ENCODE assay signal across 15 cellular contexts in the genomic region with DNA sequence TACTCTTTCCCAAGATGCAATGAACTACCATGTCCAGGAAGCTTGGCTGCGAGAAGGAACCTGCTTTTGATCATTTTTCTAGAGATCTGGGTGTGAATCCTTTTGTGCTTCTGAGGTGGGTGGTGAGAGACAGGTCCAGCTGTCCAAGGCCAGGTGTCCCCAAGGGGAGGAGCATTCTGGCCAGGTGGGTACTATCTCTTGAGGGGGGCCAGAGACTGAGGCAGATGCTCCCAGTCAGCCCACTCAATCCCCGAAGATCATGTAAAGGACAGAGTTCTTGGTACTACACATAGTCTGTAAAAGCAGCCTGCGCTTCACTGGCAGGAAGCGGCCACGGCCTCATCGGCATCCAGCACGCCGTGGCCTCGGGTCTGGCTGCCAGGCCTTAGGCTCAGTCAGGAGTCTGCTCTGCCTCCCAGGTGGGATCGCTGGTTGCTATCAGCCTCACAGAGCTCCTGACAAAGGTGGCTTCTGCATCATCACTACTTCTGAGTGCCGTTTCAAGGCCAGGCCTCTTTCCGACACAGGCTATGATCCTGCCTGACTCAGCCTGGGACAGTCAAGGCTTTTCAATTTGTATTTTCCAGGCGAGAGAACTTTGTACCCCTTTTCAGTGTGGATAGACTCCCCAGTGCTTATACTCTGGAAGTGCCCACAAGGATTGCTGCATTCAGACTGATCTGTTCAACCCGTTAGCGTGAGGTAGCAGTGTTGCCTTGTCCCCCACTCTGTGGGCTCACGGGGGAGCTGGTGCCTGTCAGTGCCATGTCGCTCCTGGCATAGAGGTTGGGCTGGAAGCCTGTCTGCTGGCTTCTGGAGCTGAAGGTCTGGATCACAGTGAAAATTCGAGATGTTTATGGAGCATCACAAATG. TPM values are rescaled to one million over a fixed set of nuclear protein-coding genes. Genes with fewer than 3 reads are reported as not detected.
A peak's percentile ranks its signal among the peaks of the same experiment; 100 is the strongest.
DNase-seq lines count a peak whose midpoint lies in the region; ATAC-seq, FAIRE-seq and TF ChIP-seq lines count a peak whose summit lies in the region.
"Had no signal": no experiment of that assay in that cellular context is flagged by ENCODE, and none has a peak within 500 bp of the region (broad histone marks: within the 10 kb centered on the region; RNA-seq: fewer than 3 reads in every experiment).

No MANE protein-coding gene starts in this region.

- intact Hi-C loops in HepG2 (cut with micrococcal nuclease; ENCODE audit: unreplicated experiment) (no loop called here), right lobe of liver (cut with DNase I) (no loop called here), dorsolateral prefrontal cortex (cut with DNase I) (no loop called here)

- H3K4me3 ChIP-seq in HepG2 (replicated peaks in 1 of 3; ENCODE audit: insufficient read depth in 1 of 3, low read depth in 2 of 3, low read length in 3 of 3) (peak overlapping the region in 2 of 3 experiments; percentile 4 to 40; a peak in 2 of 6 replicates), right lobe of liver (no peak overlapping the region), dorsolateral prefrontal cortex (no peak overlapping the region)
- H3K4me3 ChIP-seq: BLaER1 had no signal

- peak; percentile 54; the same call in 1 of the 2 replicates for TF ChIP-seq RAD21 in HepG2 (CRISPR knock-in tag; IDR thresholded peaks at IDR 0.05)

- peak overlapping the region; percentile 42 for H3K9ac ChIP-seq in HepG2 (ENCODE audit: insufficient read depth, low read depth, low read length)
- H3K9ac ChIP-seq: BLaER1 had no signal

- H3K27ac ChIP-seq in HepG2 (ENCODE audit: extremely low read length, insufficient read depth, low read length) (peak overlapping the region; percentile 67), right lobe of liver (no peak overlapping the region), dorsolateral prefrontal cortex (peak overlapping the region in 38 of 59 donors; percentile 0 to 87 (median 53))
- H3K27ac ChIP-seq: BLaER1 had no signal

- H3K79me2 ChIP-seq in HepG2 (ENCODE audit: insufficient read depth, low read length): no peaks in the 10 kb centered on the region

- ATAC-seq in HepG2 (peak; percentile 93), right lobe of liver (no peak), GM18520 (IDR thresholded peaks at IDR 0.05; ENCODE audit: unreplicated experiment) (no peak)

- H3K9me3 ChIP-seq in HepG2 (ENCODE audit: low read length) (no peaks in the 10 kb centered on the region), right lobe of liver (no peaks in the 10 kb centered on the region)
- H3K9me3 ChIP-seq: BLaER1 had no signal

- POLR2A ChIA-PET in HepG2 (lab: Yijun Ruan, JAX): interaction anchor here (0.7 to 1.7 kb wide), 5 partner anchors 14 to 131 kb away, joined by 3 to 11 read pairs (median 5); a partner anchor contains a TSS

- peak; percentile 90 for DNase-seq in HepG2 (ENCODE audit: low spot score)
- no peak for DNase-seq in right lobe of liver
- no peak for DNase-seq in dorsolateral prefrontal cortex
- DNase-seq in pons (ENCODE audit: low spot score): peak; percentile 32
- no peak for DNase-seq in DMS 273 treated with DMSO at 0.1 percent for 48 hours (lab: John Stamatoyannopoulos, UW)
- no peak for DNase-seq in glomerular visceral epithelial cell (ENCODE audit: extremely low spot score)
- DNase-seq: 8988T; CD4-positive, alpha-beta memory T cell; DMS79 treated with DMSO at 0.1 percent for 48 hours; GF-D8; H9 had no signal

- no peaks in the 10 kb centered on the region for H3K36me3 ChIP-seq in HepG2 (replicated peaks in 1 of 2; ENCODE audit: control insufficient read depth in 1 of 2, insufficient read depth in 2 of 2, low read length in 2 of 2)
- peaks cover 0 to 38% (median 5%) of the 10 kb centered on the region in 4 donors for H3K36me3 ChIP-seq in right lobe of liver

- FAIRE-seq in HepG2 (lab: Jason Lieb, UNC): peak; percentile 81
- FAIRE-seq: H1, HTR-8/SVneo had no signal

- TF ChIP-seq POLR2A in HepG2 (IDR thresholded peaks at IDR 0.05; ENCODE audit: insufficient read depth in 1 of 2, low read depth in 2 of 2, low read length in 2 of 2) (peak in 1 of 2 experiments; percentile 61; a peak in 2 of 4 replicates), right lobe of liver (IDR thresholded peaks at IDR 0.05) (no peak)

- H3K27me3 ChIP-seq in HepG2 (ENCODE audit: control insufficient read depth in 1 of 2, insufficient read depth in 2 of 2, low read length in 2 of 2): no peaks in the 10 kb centered on the region
- H3K27me3 ChIP-seq in right lobe of liver: no peaks in the 10 kb centered on the region
- no peaks in the 10 kb centered on the region for H3K27me3 ChIP-seq in dorsolateral prefrontal cortex
- H3K27me3 ChIP-seq: BLaER1 had no signal

- no peak for TF ChIP-seq EP300 in HepG2 (IDR thresholded peaks at IDR 0.05; ENCODE audit: low read depth in 2 of 2, low read length in 2 of 2)
- TF ChIP-seq EP300 in HepG2 (CRISPR knock-in tag; IDR thresholded peaks at IDR 0.05; ENCODE audit: borderline replicate concordance): no peak

- H2AFZ ChIP-seq in HepG2 (ENCODE audit: low read length): no peak overlapping the region

- H3K4me2 ChIP-seq in HepG2 (ENCODE audit: low read depth, low read length): peak overlapping the region; percentile 75
- H3K4me2 ChIP-seq: BLaER1 had no signal

- H3K4me1 ChIP-seq in HepG2 (ENCODE audit: insufficient read depth, low read length) (peaks cover 29% of the 10 kb centered on the region), right lobe of liver (no peaks in the 10 kb centered on the region)
- H3K4me1 ChIP-seq: BLaER1 had no signal

- WGBS in HepG2 (ENCODE audit: low lambda C conversion rate): 37% methylated on average over 17 of the region's 18 CpGs
- 92% methylated on average over 6 of the region's 18 CpGs for WGBS in right lobe of liver (ENCODE audit: insufficient coverage, low coverage, low lambda C conversion rate, missing lambda C conversion rate)

- no TSS peak for BruUV-seq in HepG2 (replicated peaks; lab: Mats Ljungman, UMichigan)

- CTCF ChIA-PET in HepG2 (lab: Yijun Ruan, JAX; ENCODE audit: low intra/inter-chr PET ratio, low total read pairs): interaction anchor here (0.5 kb wide), 1 partner anchor 68 kb away, joined by 3 read pairs; no protein-coding TSS in a partner anchor

- in situ Hi-C loops in HepG2 (cut with HindIII; ENCODE audit: extremely low pct_ligation_motif_present, low pct_unique_long_range_greater_than_20kb): no loop called here

- TF ChIP-seq CTCF in HepG2 (CRISPR knock-in tag; IDR thresholded peaks at IDR 0.05) (no peak), right lobe of liver (IDR thresholded peaks at IDR 0.05) (no peak), dorsolateral prefrontal cortex (IDR thresholded peaks at IDR 0.05 in 54 of 56, conservative IDR thresholded peaks at IDR 0.05 in 2 of 56; ENCODE audit: low read depth in 1 of 56, partially characterized antibody in 56 of 56) (no peak)

- no peaks in the 10 kb centered on the region for H4K20me1 ChIP-seq in HepG2 (ENCODE audit: insufficient read depth, low read length)
- H4K20me1 ChIP-seq: BLaER1 had no signal

TF ChIP-seq in HepG2, 621 proteins besides CTCF, POLR2A, EP300 and RAD21 (continues in another document):
- TF ChIP-seq, protein P1, sequence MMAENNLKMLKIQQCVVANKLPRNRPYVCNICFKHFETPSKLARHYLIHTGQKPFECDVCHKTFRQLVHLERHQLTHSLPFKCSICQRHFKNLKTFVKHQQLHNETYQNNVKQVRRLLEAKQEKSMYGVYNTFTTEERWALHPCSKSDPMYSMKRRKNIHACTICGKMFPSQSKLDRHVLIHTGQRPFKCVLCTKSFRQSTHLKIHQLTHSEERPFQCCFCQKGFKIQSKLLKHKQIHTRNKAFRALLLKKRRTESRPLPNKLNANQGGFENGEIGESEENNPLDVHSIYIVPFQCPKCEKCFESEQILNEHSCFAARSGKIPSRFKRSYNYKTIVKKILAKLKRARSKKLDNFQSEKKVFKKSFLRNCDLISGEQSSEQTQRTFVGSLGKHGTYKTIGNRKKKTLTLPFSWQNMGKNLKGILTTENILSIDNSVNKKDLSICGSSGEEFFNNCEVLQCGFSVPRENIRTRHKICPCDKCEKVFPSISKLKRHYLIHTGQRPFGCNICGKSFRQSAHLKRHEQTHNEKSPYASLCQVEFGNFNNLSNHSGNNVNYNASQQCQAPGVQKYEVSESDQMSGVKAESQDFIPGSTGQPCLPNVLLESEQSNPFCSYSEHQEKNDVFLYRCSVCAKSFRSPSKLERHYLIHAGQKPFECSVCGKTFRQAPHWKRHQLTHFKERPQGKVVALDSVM (CRISPR knock-in tag; IDR thresholded peaks at IDR 0.05): no peak
- no peak; the same call in 1 of the 2 replicates for TF ChIP-seq NFE2L2 (IDR thresholded peaks at IDR 0.05; ENCODE audit: low read length)
- TF ChIP-seq ZNF121 (CRISPR knock-in tag; IDR thresholded peaks at IDR 0.05): no peak
- TF ChIP-seq AHR (CRISPR knock-in tag; IDR thresholded peaks at IDR 0.05): peak; percentile 26; the same call in 1 of the 2 replicates
- TF ChIP-seq MEF2D (CRISPR knock-in tag; IDR thresholded peaks at IDR 0.05): no peak; the same call in 1 of the 2 replicates

RNA-seq across cellular contexts. Expression of a gene that starts 29.1 kb away (rescaled TPM):
- total RNA-seq in HepG2 (2016; rRNA removed; fragmentation: Illumina TruSeq; extraction: Trizol) (123 and 177 TPM in 2 replicates), right lobe of liver (10 to 100 TPM; 51.0 to 99.1 (median 63.5) TPM), dorsolateral prefrontal cortex (100 to 1,000 TPM; 138 to 233 (median 178) TPM)
- total RNA-seq in HepG2 (2016; cell fraction: cytosol; rRNA removed; fragmentation: Illumina TruSeq; extraction: Trizol; ENCODE audit: low read depth): 143 and 149 TPM in 2 replicates
- total RNA-seq in HepG2 (2016; cell fraction: insoluble cytoplasmic fraction; rRNA removed; fragmentation: Illumina TruSeq; extraction: Trizol): 108 and 184 TPM in 2 replicates
- 217 TPM in 2 replicates for total RNA-seq in HepG2 (2016; cell fraction: membrane; rRNA removed; fragmentation: Illumina TruSeq; extraction: Trizol)
- total RNA-seq in HepG2 (2016; cell fraction: nucleus; rRNA removed; fragmentation: Illumina TruSeq; extraction: Trizol): 128 and 139 TPM in 2 replicates
- 481 and 626 TPM in 2 replicates for polyA plus RNA-seq in HepG2 (2011; rRNA removed)
- 323 and 410 TPM in 2 replicates for polyA plus RNA-seq in HepG2 (2011; cell fraction: cytosol; rRNA removed)
- 1,381 and 1,393 TPM in 2 replicates for polyA plus RNA-seq in HepG2 (2011; cell fraction: nucleus; rRNA removed)
- 200 and 245 TPM in 2 replicates for polyA plus RNA-seq in HepG2 (2012)
- 126 and 132 TPM in 2 replicates for polyA plus RNA-seq in HepG2 (2016; cell fraction: cytosol; fragmentation: Illumina TruSeq; extraction: Trizol; ENCODE audit: low read depth)
- 133 and 166 TPM in 2 replicates for polyA plus RNA-seq in HepG2 (2016; cell fraction: insoluble cytoplasmic fraction; fragmentation: Illumina TruSeq; extraction: Trizol; ENCODE audit: low read depth)
- 186 and 199 TPM in 2 replicates for polyA plus RNA-seq in HepG2 (2016; cell fraction: membrane; fragmentation: Illumina TruSeq; extraction: Trizol; ENCODE audit: low read depth)
- 341 and 351 TPM in 2 replicates for polyA plus RNA-seq in HepG2 (2016; cell fraction: nucleus; fragmentation: Illumina TruSeq; extraction: Trizol; ENCODE audit: insufficient read depth, low read depth)
- polyA minus RNA-seq in HepG2 (2011; rRNA and poly(A)+ RNA removed; ENCODE audit: low replicate concordance): 198 and 615 TPM in 2 replicates
- polyA minus RNA-seq in HepG2 (2011; cell fraction: cytosol; rRNA and poly(A)+ RNA removed): 125 and 128 TPM in 2 replicates
- polyA minus RNA-seq in HepG2 (2011; cell fraction: nucleus; rRNA and poly(A)+ RNA removed): 166 and 229 TPM in 2 replicates

Comparison
In these comparisons a context has a peak if more than half of its experiments do, and no peak if none do; other contexts are left out.
1. DNase-seq: peak in HepG2 (single experiment) and pons (single experiment); none in right lobe of liver (0 of 3), dorsolateral prefrontal cortex (0 of 10), DMS 273 treated with DMSO at 0.1 percent for 48 hours (single experiment) and glomerular visceral epithelial cell (single experiment).
2. H3K27ac ChIP-seq: peak in HepG2 (single experiment) and dorsolateral prefrontal cortex (38 of 59); none in right lobe of liver (0 of 3).
3. H3K4me3 ChIP-seq: peak in HepG2 (2 of 3); none in right lobe of liver (0 of 3) and dorsolateral prefrontal cortex (0 of 59).